Comparison of ENCODE assay signal across 13 cellular contexts in the genomic region with DNA sequence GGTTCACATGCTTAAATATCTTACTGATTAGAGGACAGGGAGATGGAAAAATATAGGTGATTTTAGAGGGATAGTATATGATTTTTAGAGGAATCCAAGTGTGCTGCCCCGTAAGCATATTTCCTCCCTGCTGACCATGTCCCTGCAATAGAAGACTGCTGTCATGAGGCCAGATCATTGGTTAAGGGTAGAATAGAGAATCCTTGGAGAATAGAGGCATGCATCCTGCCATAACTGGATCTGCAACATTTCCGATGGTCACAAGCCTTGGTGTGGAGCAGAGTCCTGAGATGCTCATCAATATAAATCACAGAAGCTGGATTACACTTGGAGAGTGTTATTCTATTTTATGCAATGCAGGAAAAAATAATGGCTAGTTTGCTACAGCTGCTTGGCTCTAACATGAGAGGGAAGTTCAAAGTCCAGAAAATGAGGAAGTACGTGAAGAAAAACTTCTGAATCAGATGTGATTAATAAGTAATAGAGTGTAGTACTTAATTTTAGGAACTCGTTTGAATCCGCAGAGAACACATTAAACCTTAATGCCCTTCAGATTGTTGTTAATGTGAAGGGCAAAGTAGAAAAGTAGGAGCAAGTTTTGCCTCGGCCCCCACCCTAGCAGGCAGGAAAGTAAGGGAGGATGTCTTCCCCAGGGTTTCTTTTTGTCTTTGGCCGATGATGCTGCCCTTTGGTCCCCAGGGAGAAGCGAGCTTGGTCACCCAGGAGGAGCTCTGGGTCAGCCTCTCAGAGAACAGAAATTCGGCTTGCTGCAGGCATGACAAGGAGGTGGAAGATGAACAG. TPM values are rescaled to one million over a fixed set of nuclear protein-coding genes. Genes with fewer than 3 reads are reported as not detected.
A peak's percentile ranks its signal among the peaks of the same experiment; 100 is the strongest.
DNase-seq lines count a peak whose midpoint lies in the region; ATAC-seq and TF ChIP-seq lines count a peak whose summit lies in the region.
"Had no signal": no experiment of that assay in that cellular context is flagged by ENCODE, and none has a peak within 500 bp of the region (broad histone marks: within the 10 kb centered on the region; RNA-seq: fewer than 3 reads in every experiment).

No MANE protein-coding gene starts in this region.

- intact Hi-C loops in left lung (cut with DNase I), result no loop called here

- H3K36me3 ChIP-seq in left lung (no peaks in the 10 kb centered on the region), gastroesophageal sphincter (no peaks in the 10 kb centered on the region)
- no peaks in the 10 kb centered on the region for H3K36me3 ChIP-seq in effector memory CD4-positive, alpha-beta T cell (ENCODE audit: control insufficient read depth, insufficient read depth, low read length)
- H3K36me3 ChIP-seq: vagina had no signal

- H3K27ac ChIP-seq in left lung, result no peak overlapping the region
- no peak overlapping the region for H3K27ac ChIP-seq in effector memory CD4-positive, alpha-beta T cell (ENCODE audit: insufficient read depth, low read length, poor library complexity, severe bottlenecking)
- no peak overlapping the region for H3K27ac ChIP-seq in gastroesophageal sphincter
- H3K27ac ChIP-seq: C4-2B, vagina had no signal

- no peaks in the 10 kb centered on the region for H3K4me1 ChIP-seq in left lung
- no peaks in the 10 kb centered on the region for H3K4me1 ChIP-seq in effector memory CD4-positive, alpha-beta T cell (ENCODE audit: control insufficient read depth, insufficient read depth, low read length, poor library complexity, severe bottlenecking)
- H3K4me1 ChIP-seq in gastroesophageal sphincter, result peaks cover 0 to 4% (median 0%) of the 10 kb centered on the region in 3 donors

- no peaks in the 10 kb centered on the region for H3K9me3 ChIP-seq in left lung
- H3K9me3 ChIP-seq in effector memory CD4-positive, alpha-beta T cell (ENCODE audit: control insufficient read depth, low read length), result no peaks in the 10 kb centered on the region
- no peaks in the 10 kb centered on the region for H3K9me3 ChIP-seq in gastroesophageal sphincter
- H3K9me3 ChIP-seq: vagina had no signal

- DNase-seq in GM12865 (ENCODE audit: low read depth), result peak; percentile 34
- peak; percentile 20 to 22 for DNase-seq in Kasumi-1 (lab: John Stamatoyannopoulos, UW)
- no peak for DNase-seq in left lung
- no peak for DNase-seq in effector memory CD4-positive, alpha-beta T cell
- no peak for DNase-seq in occipital lobe (lab: John Stamatoyannopoulos, UW)
- DNase-seq in superior temporal gyrus (ENCODE audit: extremely low spot score), result no peak
- DNase-seq: activated naive CD4-positive, alpha-beta T cell treated with anti-CD3 and anti-CD28 coated beads for 36 hours; glutamatergic neuron; NCI-H1930 had no signal

- 61 to 64% methylated on average over 8 to 9 of the region's 9 CpGs for WGBS in gastroesophageal sphincter (ENCODE audit: low coverage in 1 of 2), 2 donors

- no peak for TF ChIP-seq POLR2A in gastroesophageal sphincter (IDR thresholded peaks at IDR 0.05)

- peak; percentile 39 for ATAC-seq in GM21447 (IDR thresholded peaks at IDR 0.05; ENCODE audit: unreplicated experiment)
- ATAC-seq in left lung, result peak; percentile 29
- no peak for ATAC-seq in gastroesophageal sphincter

- H3K4me3 ChIP-seq in GM12865 (ENCODE audit: low read depth, low read length), result no peak overlapping the region
- H3K4me3 ChIP-seq in left lung, result no peak overlapping the region
- no peak overlapping the region for H3K4me3 ChIP-seq in effector memory CD4-positive, alpha-beta T cell (ENCODE audit: insufficient read depth, low read depth, low read length, poor library complexity, severe bottlenecking)
- H3K4me3 ChIP-seq in gastroesophageal sphincter, result no peak overlapping the region
- H3K4me3 ChIP-seq: vagina had no signal

- TF ChIP-seq EP300 in gastroesophageal sphincter (IDR thresholded peaks at IDR 0.05), result no peak

- TF ChIP-seq CTCF in GM12865 (IDR thresholded peaks at IDR 0.05; ENCODE audit: insufficient read depth, low read depth, low read length, missing control alignments), result no peak
- TF ChIP-seq CTCF in left lung (IDR thresholded peaks at IDR 0.05), result no peak
- TF ChIP-seq CTCF in gastroesophageal sphincter (IDR thresholded peaks at IDR 0.05), result no peak

- no peaks in the 10 kb centered on the region for H3K27me3 ChIP-seq in left lung
- no peaks in the 10 kb centered on the region for H3K27me3 ChIP-seq in effector memory CD4-positive, alpha-beta T cell (replicated peaks; ENCODE audit: control insufficient read depth, insufficient read depth, low read length, poor library complexity, severe bottlenecking)
- H3K27me3 ChIP-seq in gastroesophageal sphincter, result no peaks in the 10 kb centered on the region
- H3K27me3 ChIP-seq: vagina had no signal

RNA-seq across cellular contexts. Expression of a gene that starts 59.4 kb away (rescaled TPM):
- 10 to 100 TPM; 13.5 to 16.3 TPM for total RNA-seq in left lung
- 5.3 TPM for total RNA-seq in occipital lobe
- total RNA-seq in gastroesophageal sphincter, result 1 to 10 TPM; 2.2 to 5.5 (median 3.2) TPM

Comparison
In these comparisons a context has a peak if more than half of its experiments do, and no peak if none do; other contexts are left out.
1. DNase-seq: peak in GM12865 (single experiment) and Kasumi-1 (2 of 2); none in left lung (0 of 2), effector memory CD4-positive, alpha-beta T cell (0 of 3), occipital lobe (single experiment) and superior temporal gyrus (single experiment).